In genomic region chr6:126210398-126211075, GRCh38 we compare ENCODE assay signal across 16 cellular contexts.
"Had no signal": no experiment of that assay in that cellular context is flagged by ENCODE, and none has a peak within 500 bp of the region (broad histone marks: within the 10 kb centered on the region; RNA-seq: fewer than 3 reads in every experiment).

No MANE protein-coding gene starts in this region.

- H3K4me1 Mint-ChIP-seq: activated CD4-positive, alpha-beta T cell treated with anti-CD3 and anti-CD28 coated beads for 36 hours; activated naive CD8-positive, alpha-beta T cell treated with anti-CD3 and anti-CD28 coated beads, Interleukin-2, amount 50 U/mL, for 24 hours; memory B cell had no signal

- H3K27ac Mint-ChIP-seq: activated CD4-positive, alpha-beta T cell treated with anti-CD3 and anti-CD28 coated beads for 36 hours; activated CD8-positive, alpha-beta T cell treated with anti-CD3 and anti-CD28 coated beads, Interleukin-2, amount 10 ng/mL, durations not matched to agents 7 days and 5 days; activated naive CD8-positive, alpha-beta T cell treated with anti-CD3 and anti-CD28 coated beads, Interleukin-2, amount 50 U/mL, for 24 hours; memory B cell; natural killer cell treated with Interleukin-12 subunit alpha and Interleukin-12 subunit beta and Interleukin-15 and Interleukin-18, amount 100 ng/mL, for 72 hours had no signal

- H3K4me1 ChIP-seq: heart left ventricle, left lung, stomach had no signal

- H3K9me3 Mint-ChIP-seq: activated naive CD8-positive, alpha-beta T cell treated with anti-CD3 and anti-CD28 coated beads, Interleukin-2, amount 50 U/mL, for 24 hours; memory B cell; natural killer cell treated with Interleukin-12 subunit alpha and Interleukin-12 subunit beta and Interleukin-15 and Interleukin-18, amount 100 ng/mL, for 72 hours had no signal

- H3K9me3 ChIP-seq: stomach had no signal

- ATAC-seq: activated CD4-positive, alpha-beta T cell treated with anti-CD3 and anti-CD28 coated beads for 36 hours; activated CD8-positive, alpha-beta T cell treated with anti-CD3 and anti-CD28 coated beads, Interleukin-2, amount 10 ng/mL, durations not matched to agents 7 days and 5 days; activated naive CD8-positive, alpha-beta T cell treated with anti-CD3 and anti-CD28 coated beads, Interleukin-2, amount 50 U/mL, for 24 hours; heart left ventricle; left lung; natural killer cell treated with Interleukin-12 subunit alpha and Interleukin-12 subunit beta and Interleukin-15 and Interleukin-18, amount 100 ng/mL, for 72 hours had no signal

- H3K27me3 Mint-ChIP-seq: activated CD4-positive, alpha-beta T cell treated with anti-CD3 and anti-CD28 coated beads for 36 hours; activated naive CD8-positive, alpha-beta T cell treated with anti-CD3 and anti-CD28 coated beads, Interleukin-2, amount 50 U/mL, for 24 hours; memory B cell; natural killer cell treated with Interleukin-12 subunit alpha and Interleukin-12 subunit beta and Interleukin-15 and Interleukin-18, amount 100 ng/mL, for 72 hours had no signal

- H3K4me3 Mint-ChIP-seq: activated CD4-positive, alpha-beta T cell treated with anti-CD3 and anti-CD28 coated beads for 36 hours; activated CD8-positive, alpha-beta T cell treated with anti-CD3 and anti-CD28 coated beads, Interleukin-2, amount 10 ng/mL, durations not matched to agents 7 days and 5 days; activated naive CD8-positive, alpha-beta T cell treated with anti-CD3 and anti-CD28 coated beads, Interleukin-2, amount 50 U/mL, for 24 hours; memory B cell; natural killer cell treated with Interleukin-12 subunit alpha and Interleukin-12 subunit beta and Interleukin-15 and Interleukin-18, amount 100 ng/mL, for 72 hours had no signal

- H3K36me3 ChIP-seq: heart left ventricle, left lung, stomach had no signal

- DNase-seq: activated CD4-positive, alpha-beta T cell treated with anti-CD3 and anti-CD28 coated beads for 36 hours; activated CD8-positive, alpha-beta T cell treated with anti-CD3 and anti-CD28 coated beads, Interleukin-2, amount 10 ng/mL, durations not matched to agents 7 days and 5 days; activated naive CD4-positive, alpha-beta T cell treated with Interleukin-2 at 50 U/mL for 16 hours; activated naive CD8-positive, alpha-beta T cell treated with anti-CD3 and anti-CD28 coated beads, Interleukin-2, amount 50 U/mL, for 24 hours; central memory CD4-positive, alpha-beta T cell; cortex of kidney; effector CD8-positive, alpha-beta T cell; heart left ventricle; islet precursor cell; left lung; stimulated activated CD4-positive, alpha-beta T cell treated with anti-CD3 and anti-CD28 coated beads, Interleukin-15, amount 100 ng/mL, for 24 hours; stomach; T1000 had no signal

- H3K27me3 ChIP-seq: heart left ventricle, left lung, stomach had no signal

- H3K4me3 ChIP-seq: heart left ventricle, left lung, stomach had no signal

- H3K36me3 Mint-ChIP-seq: memory B cell; natural killer cell treated with Interleukin-12 subunit alpha and Interleukin-12 subunit beta and Interleukin-15 and Interleukin-18, amount 100 ng/mL, for 72 hours had no signal

- H3K27ac ChIP-seq: heart left ventricle, left lung, stomach, VCaP had no signal
